8 cellular contexts compared by ENCODE assay signal in genomic region chr6:15464211-15464725, GRCh38.
DNase-seq lines count a peak whose midpoint lies in the region; ATAC-seq and TF ChIP-seq lines count a peak whose summit lies in the region.

No MANE protein-coding gene starts in this region.

- H3K27ac ChIP-seq in fibroblast of lung (ENCODE audit: insufficient read depth, low read length): no peak overlapping the region

- H3K4me3 ChIP-seq in GM12865 (ENCODE audit: low read depth, low read length) (no peak overlapping the region), NB4 (ENCODE audit: low read depth, low read length) (no peak overlapping the region), fibroblast of lung (replicated peaks in 1 of 4; ENCODE audit: control extremely low read depth in 1 of 4, insufficient read depth in 1 of 4, low read depth in 3 of 4, low read length in 4 of 4) (no peak overlapping the region)

- H3K36me3 ChIP-seq in fibroblast of lung (ENCODE audit: control insufficient read depth, insufficient read depth, low read length): peaks cover 2% of the 10 kb centered on the region

- TF ChIP-seq POLR2A in NB4 (IDR thresholded peaks at IDR 0.05; ENCODE audit: extremely low read depth, insufficient read length): no peak

- no peak overlapping the region for H3K9ac ChIP-seq in fibroblast of lung (ENCODE audit: insufficient read depth, low read length)

- peak; percentile 66 for DNase-seq in GM12865 (ENCODE audit: low read depth)
- peak; percentile 66 for DNase-seq in NB4 (ENCODE audit: low read depth)
- peak; percentile 25 for DNase-seq in activated CD8-positive, alpha-beta memory T cell treated with anti-CD3 and anti-CD28 coated beads, Interleukin-2, amount 50 U/mL, for 1 hour (ENCODE audit: extremely low read depth)
- DNase-seq in fibroblast of lung (ENCODE audit: low read depth in 2 of 2): no peak
- peak; percentile 28 to 48 (median 33) for DNase-seq in stimulated activated CD4-positive, alpha-beta T cell treated with anti-CD3 and anti-CD28 coated beads, Interleukin-1b, Interleukin-23, amount 100 ng/mL, for 24 hours (ENCODE audit: low read depth in 4 of 4, low spot score in 1 of 4)
- no peak for DNase-seq in COLO829 (ENCODE audit: low spot score)

- no peak for ATAC-seq in HG02884 (IDR thresholded peaks at IDR 0.05; ENCODE audit: unreplicated experiment)
- ATAC-seq in HG03025 (IDR thresholded peaks at IDR 0.05; ENCODE audit: low FRiP score, unreplicated experiment): no peak

- H3K4me2 ChIP-seq in fibroblast of lung (ENCODE audit: extremely low read depth, insufficient read depth, low read length): no peak overlapping the region

- no peaks in the 10 kb centered on the region for H3K9me3 ChIP-seq in fibroblast of lung (ENCODE audit: control insufficient read depth, insufficient read depth, low read depth, low read length)

- H4K20me1 ChIP-seq in fibroblast of lung (ENCODE audit: control insufficient read depth, extremely low read depth, insufficient read depth, low read length): no peaks in the 10 kb centered on the region

- no peaks in the 10 kb centered on the region for H3K79me2 ChIP-seq in fibroblast of lung (ENCODE audit: control insufficient read depth, insufficient read depth, low read length)

- no peaks in the 10 kb centered on the region for H3K27me3 ChIP-seq in fibroblast of lung (ENCODE audit: control insufficient read depth, insufficient read depth, low read length)

- no peak overlapping the region for H2AFZ ChIP-seq in fibroblast of lung (ENCODE audit: low read length)

- peak; percentile 74 for TF ChIP-seq CTCF in GM12865 (IDR thresholded peaks at IDR 0.05; ENCODE audit: insufficient read depth, low read depth, low read length, missing control alignments)
- TF ChIP-seq CTCF in NB4 (IDR thresholded peaks at IDR 0.05; ENCODE audit: low read depth, low read length): peak; percentile 90
- TF ChIP-seq CTCF in fibroblast of lung (conservative IDR thresholded peaks at IDR 0.05 in 1 of 2, IDR thresholded peaks at IDR 0.05 in 1 of 2; ENCODE audit: low read depth in 1 of 2, low read length in 2 of 2): peak; percentile 32 to 57

- peaks cover 4% of the 10 kb centered on the region for H3K4me1 ChIP-seq in fibroblast of lung (ENCODE audit: control insufficient read depth, extremely low read depth, insufficient read depth, low read length)

Comparison
In these comparisons a context has a peak if more than half of its experiments do, and no peak if none do; other contexts are left out.
1. DNase-seq: peak in GM12865 (single experiment), NB4 (single experiment), activated CD8-positive, alpha-beta memory T cell treated with anti-CD3 and anti-CD28 coated beads, Interleukin-2, amount 50 U/mL, for 1 hour (single experiment) and stimulated activated CD4-positive, alpha-beta T cell treated with anti-CD3 and anti-CD28 coated beads, Interleukin-1b, Interleukin-23, amount 100 ng/mL, for 24 hours (4 of 4); none in fibroblast of lung (0 of 2) and COLO829 (single experiment).
2. Peak in every context shown above with its lines, with median percentiles within 50 percentile points of each other: CTCF ChIP-seq.